Comparison of ENCODE assay signal across 24 cellular contexts in the genomic region with DNA sequence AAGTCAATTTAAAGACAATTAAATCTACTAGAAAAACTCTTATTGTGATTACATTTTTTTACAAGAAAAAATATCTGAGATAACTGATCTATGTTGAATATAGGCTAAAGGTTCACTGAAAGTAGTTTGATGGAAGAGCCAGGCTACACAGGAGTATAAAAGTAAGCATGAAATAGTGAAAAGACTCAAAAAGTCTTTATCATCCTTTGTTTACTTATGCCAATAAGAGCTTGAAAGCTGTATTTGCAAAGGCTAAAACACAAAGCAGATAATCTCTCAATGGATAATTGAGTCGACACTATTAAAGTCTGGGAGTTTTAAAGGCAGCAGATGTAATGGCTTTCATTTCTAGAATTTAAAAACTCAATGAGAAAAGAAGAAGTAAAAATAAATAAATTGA. TPM values are rescaled to one million over a fixed set of nuclear protein-coding genes. Genes with fewer than 3 reads are reported as not detected.
A peak's percentile ranks its signal among the peaks of the same experiment; 100 is the strongest.
DNase-seq lines count a peak whose midpoint lies in the region; FAIRE-seq and TF ChIP-seq lines count a peak whose summit lies in the region.
"Had no signal": no experiment of that assay in that cellular context is flagged by ENCODE, and none has a peak within 500 bp of the region (broad histone marks: within the 10 kb centered on the region; RNA-seq: fewer than 3 reads in every experiment).

No MANE protein-coding gene starts in this region.

- H4K20me1 ChIP-seq in GM23248 (ENCODE audit: insufficient read depth), result no peaks in the 10 kb centered on the region

- CTCF ChIA-PET in HEK293 (lab: Yijun Ruan, JAX), result interaction anchor here (0.6 to 0.7 kb wide), 2 partner anchors 17 to 1809 kb away, joined by 3 to 4 read pairs; no protein-coding TSS in a partner anchor

- TF ChIP-seq EP300 in sigmoid colon (IDR thresholded peaks at IDR 0.05), result no peak

- FAIRE-seq in islet of Langerhans (lab: Jason Lieb, UNC), result peak; percentile 41

- H3K27ac ChIP-seq in HEK293 (ENCODE audit: extremely low read depth, low read depth, low read length), result no peak overlapping the region
- no peak overlapping the region for H3K27ac ChIP-seq in GM23248
- no peak overlapping the region for H3K27ac ChIP-seq in sigmoid colon
- H3K27ac ChIP-seq: BLaER1 treated with 17β-estradiol and CSF1 and Interleukin-3, amounts not matched to agents 10 nM and 100 nM had no signal

- in situ Hi-C loops in GM23248 (cut with MboI), result no loop called here

- H3K27me3 ChIP-seq in GM23248 (replicated peaks; ENCODE audit: insufficient read depth) (no peaks in the 10 kb centered on the region), sigmoid colon (no peaks in the 10 kb centered on the region)
- H3K27me3 ChIP-seq: BLaER1 treated with 17β-estradiol and CSF1 and Interleukin-3, amounts not matched to agents 10 nM and 100 nM had no signal

- peak; percentile 22 for DNase-seq in NCI-H1105 treated with DMSO at 0.1 percent for 48 hours (lab: John Stamatoyannopoulos, UW)
- no peak for DNase-seq in NCI-H1105 (lab: John Stamatoyannopoulos, UW)
- peak; percentile 54 for DNase-seq in NCI-H774 (lab: John Stamatoyannopoulos, UW)
- no peak for DNase-seq in GM23248
- DNase-seq in sigmoid colon, result no peak
- no peak for DNase-seq in SKM-1 treated with dmso at 0.1 percent for 144 hours (lab: John Stamatoyannopoulos, UW; ENCODE audit: unreplicated experiment)
- DNase-seq: 8988T; CD4-positive, alpha-beta memory T cell; DMS153; EL; GF-D8; H7; HFFc6; KBM-7; MM.1S; NCI-H1092; NCI-H1694; NCI-H510A; NK-92 treated with Interleukin-12 subunit alpha and Interleukin-12 subunit beta, amount 100 ng/mL, for 24 hours; SIG-M5; SK-N-SH had no signal

- no peak for TF ChIP-seq POLR2A in sigmoid colon (IDR thresholded peaks at IDR 0.05)

- H3K36me3 ChIP-seq in HEK293 (ENCODE audit: control insufficient read depth in 2 of 2, insufficient read depth in 1 of 2, low read length in 2 of 2), result no peaks in the 10 kb centered on the region
- no peaks in the 10 kb centered on the region for H3K36me3 ChIP-seq in GM23248 (ENCODE audit: low read depth)
- H3K36me3 ChIP-seq in sigmoid colon, result no peaks in the 10 kb centered on the region

- 94 to 100% methylated on average over 1 of the region's 1 CpG for WGBS in GM23248 (ENCODE audit: low coverage in 1 of 2, low lambda C conversion rate in 2 of 2, missing lambda C conversion rate in 2 of 2), 2 experiments
- WGBS in sigmoid colon, 2 donors, result 29 to 53% methylated on average over 1 of the region's 1 CpG

- no peaks in the 10 kb centered on the region for H3K9me2 ChIP-seq in GM23248 (ENCODE audit: insufficient read depth)
- H3K9me2 ChIP-seq: SK-N-SH had no signal

- POLR2A ChIA-PET in HEK293 (lab: Yijun Ruan, JAX), result interaction anchor here (0.5 kb wide), 1 partner anchor 26 kb away, joined by 3 read pairs; no protein-coding TSS in a partner anchor

- no peak overlapping the region for H3K4me2 ChIP-seq in GM23248 (ENCODE audit: unreplicated experiment)
- H3K4me2 ChIP-seq: BLaER1 treated with 17β-estradiol and CSF1 and Interleukin-3, amounts not matched to agents 10 nM and 100 nM; SK-N-SH had no signal

- H3K9ac ChIP-seq in GM23248, result no peak overlapping the region
- H3K9ac ChIP-seq: BLaER1 treated with 17β-estradiol and CSF1 and Interleukin-3, amounts not matched to agents 10 nM and 100 nM; SK-N-SH had no signal

- peaks cover 35% of the 10 kb centered on the region for H3K79me2 ChIP-seq in GM23248 (ENCODE audit: insufficient read depth)

- H2AFZ ChIP-seq in GM23248, result no peak overlapping the region

- intact Hi-C loops in sigmoid colon (cut with DNase I), result no loop called here

- H3K9me3 ChIP-seq in HEK293 (ENCODE audit: control insufficient read depth, insufficient read depth, low read depth, low read length) (no peaks in the 10 kb centered on the region), GM23248 (ENCODE audit: low read depth) (no peaks in the 10 kb centered on the region), sigmoid colon (no peaks in the 10 kb centered on the region)
- H3K9me3 ChIP-seq: SK-N-SH had no signal

- no peak overlapping the region for H3K4me3 ChIP-seq in HEK293 (ENCODE audit: low read depth, low read length)
- no peak overlapping the region for H3K4me3 ChIP-seq in GM23248
- H3K4me3 ChIP-seq in sigmoid colon, result no peak overlapping the region
- H3K4me3 ChIP-seq: BLaER1 treated with 17β-estradiol and CSF1 and Interleukin-3, amounts not matched to agents 10 nM and 100 nM had no signal

- no peaks in the 10 kb centered on the region for H3F3A ChIP-seq in GM23248 (ENCODE audit: insufficient read depth)

- peaks cover 7% of the 10 kb centered on the region for H3K4me1 ChIP-seq in HEK293 (ENCODE audit: control insufficient read depth, insufficient read depth, low read length)
- H3K4me1 ChIP-seq in GM23248 (ENCODE audit: insufficient read depth), result no peaks in the 10 kb centered on the region
- peaks cover 0 to 44% (median 19%) of the 10 kb centered on the region in 4 donors for H3K4me1 ChIP-seq in sigmoid colon
- H3K4me1 ChIP-seq: BLaER1 treated with 17β-estradiol and CSF1 and Interleukin-3, amounts not matched to agents 10 nM and 100 nM had no signal

- TF ChIP-seq CTCF in HEK293 (tag by site-specific recombination; IDR thresholded peaks at IDR 0.05) (no peak), sigmoid colon (IDR thresholded peaks at IDR 0.05) (no peak)

TF ChIP-seq in HEK293, 187 proteins besides CTCF, POLR2A, EP300 and RAD21:
- TF ChIP-seq PRDM6 (tag by site-specific recombination; IDR thresholded peaks at IDR 0.05) (peak; percentile 56), SCRT1 (tag by site-specific recombination; IDR thresholded peaks at IDR 0.05; ENCODE audit: borderline replicate concordance) (no peak), GLIS1 (tag by site-specific recombination; IDR thresholded peaks at IDR 0.05) (no peak), SALL2 (tag by site-specific recombination; IDR thresholded peaks at IDR 0.05; ENCODE audit: borderline replicate concordance) (no peak)

RNA-seq across cellular contexts. Expression of gene SSBP2, which starts 42.0 kb away (rescaled TPM):
- 22.0 and 25.5 TPM in 2 replicates for total RNA-seq in GM23248 (2014; rRNA removed; shearing (Covaris generic))
- 40.0 and 43.0 TPM in 2 replicates for polyA plus RNA-seq in GM23248 (2016; fragmentation: Nextera tagmentation; extraction: Ambion mirVana)
- total RNA-seq in sigmoid colon, result 10 to 100 TPM; 68.7 to 89.2 (median 84.6) TPM
- 10 to 100 TPM in 2 of 3 donors, 1 to 10 TPM in 1; 9.9 to 19.2 (median 14.1) TPM for polyA plus RNA-seq in sigmoid colon

Comparison
In these comparisons a context has a peak if more than half of its experiments do, and no peak if none do; other contexts are left out.
1. DNase-seq: peak in NCI-H1105 treated with DMSO at 0.1 percent for 48 hours (single experiment) and NCI-H774 (single experiment); none in NCI-H1105 (single experiment), GM23248 (single experiment), sigmoid colon (single experiment) and SKM-1 treated with dmso at 0.1 percent for 144 hours (single experiment).